ENCODE assay signal across 12 cellular contexts in the genomic region with DNA sequence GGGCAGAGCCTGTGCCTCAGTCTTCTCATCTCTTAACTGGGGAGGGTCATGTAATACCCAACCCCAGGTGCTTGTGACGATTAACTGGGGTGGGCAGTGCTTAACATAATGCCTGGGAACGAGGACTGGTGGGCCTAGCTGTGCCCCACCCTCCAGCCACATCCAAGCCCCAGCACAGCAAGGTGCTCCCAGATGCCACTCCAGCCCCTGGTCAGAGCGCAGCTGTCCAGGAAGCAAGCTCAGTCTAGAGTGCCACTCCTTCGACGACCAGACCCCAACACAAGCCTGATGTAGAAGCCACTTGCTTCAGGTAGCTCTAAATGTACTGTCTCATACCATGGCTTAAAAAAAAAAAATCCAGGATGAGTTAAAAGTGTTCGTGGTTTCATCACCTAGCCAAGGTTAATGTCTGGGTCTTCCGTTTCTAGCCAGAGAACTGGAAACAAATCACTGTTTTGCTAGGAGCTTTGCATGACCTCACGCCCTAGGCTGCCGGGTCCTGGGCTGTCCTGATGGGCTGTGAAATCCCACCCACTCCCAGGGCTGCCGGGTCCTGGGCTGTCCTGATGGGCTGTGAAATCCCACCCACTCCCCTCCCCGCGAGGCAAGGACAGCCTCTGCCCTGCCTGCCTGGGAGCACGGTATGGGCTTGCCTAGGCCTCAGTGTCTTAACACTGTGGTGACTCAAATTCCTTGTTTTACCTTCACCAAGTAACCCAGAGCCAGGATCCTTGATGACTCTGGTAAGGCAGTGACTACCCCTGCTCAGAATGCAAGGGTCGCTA. TPM values are rescaled to one million over a fixed set of nuclear protein-coding genes. Genes with fewer than 3 reads are reported as not detected.
DNase-seq lines count a peak whose midpoint lies in the region; FAIRE-seq and TF ChIP-seq lines count a peak whose summit lies in the region.
"Had no signal": no experiment of that assay in that cellular context is flagged by ENCODE, and none has a peak within 500 bp of the region (broad histone marks: within the 10 kb centered on the region; RNA-seq: fewer than 3 reads in every experiment).

No MANE protein-coding gene starts in this region.

- in situ Hi-C loops in mammary epithelial cell (cut with MboI; ENCODE audit: low sequenced_read_pairs in 2 of 2): no loop called here

- CTCF ChIA-PET in mammary epithelial cell (lab: Charles Lee; ENCODE audit: low non-redundant PET) (no interaction called here), MCF 10A (lab: Yijun Ruan, JAX) (interaction anchor here (0.8 kb wide), 1 partner anchor 21 kb away, joined by 4 read pairs; no protein-coding TSS in a partner anchor)

- H3K4me2 ChIP-seq in mammary epithelial cell (ENCODE audit: insufficient read depth, low read depth, low read length): no peak overlapping the region

- H3K27me3 Mint-ChIP-seq in MCF 10A (ENCODE audit: insufficient read depth, unreplicated experiment): no peaks in the 10 kb centered on the region

- BruUV-seq in mammary epithelial cell (replicated peaks; lab: Mats Ljungman, UMichigan) (no TSS peak), MCF 10A (replicated peaks; lab: Mats Ljungman, UMichigan) (no TSS peak)

- TF ChIP-seq CTCF in mammary epithelial cell (conservative IDR thresholded peaks at IDR 0.05 in 1 of 2, IDR thresholded peaks at IDR 0.05 in 1 of 2; ENCODE audit: extremely low read depth in 1 of 2, insufficient read depth in 1 of 2, low read depth in 1 of 2, low read length in 2 of 2) (no peak), MCF 10A (IDR thresholded peaks at IDR 0.05; ENCODE audit: unreplicated experiment) (no peak), adrenal gland (IDR thresholded peaks at IDR 0.05) (no peak)

- peak; percentile 50 for FAIRE-seq in urothelium cell line (lab: Jason Lieb, UNC)

- 40% methylated on average over 10 of the region's 14 CpGs for WGBS in mammary epithelial cell (ENCODE audit: low coverage, missing lambda C conversion rate)
- WGBS in adrenal gland, 4 donors: 32 to 39% (median 37%) methylated on average over 8 to 14 of the region's 14 CpGs

- peaks cover 3% of the 10 kb centered on the region for H3K4me1 ChIP-seq in mammary epithelial cell (ENCODE audit: insufficient read depth, low read length)
- H3K4me1 ChIP-seq in adrenal gland (replicated peaks in 1 of 2): peaks cover under 1 to 5% of the 10 kb centered on the region in 2 donors
- peaks cover 8% of the 10 kb centered on the region for H3K4me1 ChIP-seq in iPS-20b (ENCODE audit: insufficient read depth, low read length)

- H3K4me3 Mint-ChIP-seq in MCF 10A (ENCODE audit: unreplicated experiment): no peak overlapping the region

- peaks cover 3% of the 10 kb centered on the region for H3K36me3 ChIP-seq in mammary epithelial cell (ENCODE audit: insufficient read depth, low read length)
- peaks cover 0 to 28% of the 10 kb centered on the region in 2 donors for H3K36me3 ChIP-seq in adrenal gland (replicated peaks in 1 of 2)
- H3K36me3 ChIP-seq in iPS-20b (ENCODE audit: insufficient read depth, low read depth, low read length): peaks cover 26% of the 10 kb centered on the region

- dilution Hi-C loops in mammary epithelial cell (cut with HindIII; ENCODE audit: low sequenced_read_pairs): no loop called here

- H3K9me3 ChIP-seq in mammary epithelial cell (replicated peaks; ENCODE audit: insufficient read depth, low read length): no peaks in the 10 kb centered on the region
- H3K9me3 ChIP-seq in adrenal gland (replicated peaks in 1 of 3): no peaks in the 10 kb centered on the region
- H3K9me3 ChIP-seq in iPS-20b (ENCODE audit: insufficient read depth, low read depth, low read length): no peaks in the 10 kb centered on the region

- peaks cover 4% of the 10 kb centered on the region for H3K79me2 ChIP-seq in mammary epithelial cell (ENCODE audit: insufficient read depth, low read length)

- H3K9ac ChIP-seq in mammary epithelial cell (ENCODE audit: insufficient read depth, low read length) (no peak overlapping the region), iPS-20b (ENCODE audit: low read depth, low read length) (peak overlapping the region; percentile 49; the same call in 1 of the 2 replicates)

- no peak overlapping the region for H3K27ac ChIP-seq in mammary epithelial cell (ENCODE audit: insufficient read depth, low read depth, low read length)
- H3K27ac ChIP-seq in adrenal gland: peak overlapping the region in 3 of 5 donors; percentile 19 to 72 (median 43)
- no peak overlapping the region for H3K27ac ChIP-seq in iPS-20b (ENCODE audit: low read length)

- intact Hi-C loops in mammary epithelial cell (cut with micrococcal nuclease) (no loop called here), MCF 10A (cut with micrococcal nuclease) (no loop called here), adrenal gland (cut with DNase I) (no loop called here)

- no peak overlapping the region for H3K27ac Mint-ChIP-seq in MCF 10A (ENCODE audit: low read depth, unreplicated experiment)

- H3K9me3 Mint-ChIP-seq in MCF 10A (ENCODE audit: unreplicated experiment): no peaks in the 10 kb centered on the region

- peaks cover 23% of the 10 kb centered on the region for H3K36me3 Mint-ChIP-seq in MCF 10A (ENCODE audit: insufficient read depth, unreplicated experiment)

- H3K4me3 ChIP-seq in mammary epithelial cell (replicated peaks in 1 of 3; ENCODE audit: insufficient read depth in 1 of 3, low read depth in 2 of 3, low read length in 3 of 3) (no peak overlapping the region), adrenal gland (no peak overlapping the region), iPS-20b (ENCODE audit: low read length) (no peak overlapping the region)

- H4K20me1 ChIP-seq in mammary epithelial cell (ENCODE audit: insufficient read depth, low read length): no peaks in the 10 kb centered on the region

- peak in 1 of 2 donors; percentile 5 for TF ChIP-seq POLR2A in adrenal gland (IDR thresholded peaks at IDR 0.05)

- H3K27me3 ChIP-seq in mammary epithelial cell (ENCODE audit: insufficient read depth, low read length) (no peaks in the 10 kb centered on the region), adrenal gland (no peaks in the 10 kb centered on the region), iPS-20b (ENCODE audit: insufficient read depth, low read length) (no peaks in the 10 kb centered on the region)

- DNase-seq in mammary epithelial cell (peak; percentile 48), MCF 10A (ENCODE audit: unreplicated experiment) (no peak), adrenal gland (peak in 2 of 7 donors; percentile 56 to 57), urothelium cell line (ENCODE audit: low spot score) (no peak), NCI-H1048 (lab: John Stamatoyannopoulos, UW) (no peak), mucosa of gallbladder (ENCODE audit: low spot score) (no peak), cerebellar cortex (ENCODE audit: low spot score) (no peak)
- DNase-seq: activated CD4-positive, CD25-positive, alpha-beta regulatory T cell; C1 segment of cervical spinal cord; NCI-H1092; PC-3 had no signal

- POLR2A ChIA-PET in MCF 10A (lab: Yijun Ruan, JAX): interaction anchor here (0.7 kb wide), 2 partner anchors 19 to 1600 kb away, joined by 3 to 4 read pairs; a partner anchor contains a TSS

- H2AFZ ChIP-seq in mammary epithelial cell (ENCODE audit: low read depth, low read length): no peak overlapping the region

- no peaks in the 10 kb centered on the region for H3K4me1 Mint-ChIP-seq in MCF 10A (ENCODE audit: insufficient read depth, unreplicated experiment)

RNA-seq across cellular contexts. Expression of a gene that starts 7.7 kb away (rescaled TPM):
- total RNA-seq in mammary epithelial cell: 10 to 100 TPM; 11.9 to 56.3 TPM
- 7.7 TPM for polyA plus RNA-seq in mammary epithelial cell
- 27.9 TPM for polyA minus RNA-seq in mammary epithelial cell
- total RNA-seq in MCF 10A (2022): 12.1 and 14.1 TPM in 2 replicates
- 10 to 100 TPM; 18.3 to 46.6 (median 29.2) TPM for total RNA-seq in adrenal gland
- 10 to 100 TPM in 1 of 3 donors, 1 to 10 TPM in 2; 4.1 to 10.7 (median 9.5) TPM for polyA plus RNA-seq in adrenal gland
- total RNA-seq in mucosa of gallbladder: 22.8 TPM

RNA-seq across cellular contexts. Expression of a gene that starts 9.6 kb away (rescaled TPM):
- total RNA-seq in mammary epithelial cell (100 to 1,000 TPM; 301 to 439 TPM), MCF 10A (2022) (564 and 601 TPM in 2 replicates), adrenal gland (100 to 1,000 TPM; 172 to 331 (median 297) TPM), mucosa of gallbladder (290 TPM)
- polyA plus RNA-seq in mammary epithelial cell (412 TPM), adrenal gland (100 to 1,000 TPM; 276 to 652 (median 461) TPM)
- 417 TPM for polyA minus RNA-seq in mammary epithelial cell

RNA-seq across cellular contexts. Expression of a gene that starts 42.7 kb away (rescaled TPM):
- 10 to 100 TPM; 35.2 to 50.0 TPM for total RNA-seq in mammary epithelial cell
- 37.6 TPM for polyA plus RNA-seq in mammary epithelial cell
- polyA minus RNA-seq in mammary epithelial cell: 20.3 TPM
- total RNA-seq in MCF 10A (2022): 16.4 and 17.4 TPM in 2 replicates
- total RNA-seq in adrenal gland: 10 to 100 TPM; 21.8 to 65.1 (median 48.2) TPM
- 10 to 100 TPM in 1 of 3 donors, 1 to 10 TPM in 2; 4.1 to 27.8 (median 8.9) TPM for polyA plus RNA-seq in adrenal gland
- 19.6 TPM for total RNA-seq in mucosa of gallbladder

RNA-seq across cellular contexts. Expression of a gene that starts 46.7 kb away (rescaled TPM):
- total RNA-seq in mammary epithelial cell (10 to 100 TPM; 27.2 to 36.4 TPM), MCF 10A (2022) (32.5 and 35.3 TPM in 2 replicates), adrenal gland (10 to 100 TPM; 20.4 to 59.6 (median 32.8) TPM), mucosa of gallbladder (25.6 TPM)
- polyA plus RNA-seq in mammary epithelial cell (15.2 TPM), adrenal gland (10 to 100 TPM; 17.8 to 33.0 (median 19.2) TPM)
- polyA minus RNA-seq in mammary epithelial cell: 71.6 TPM

RNA-seq across cellular contexts. Expression of a gene that starts 47.0 kb away (rescaled TPM):
- 10 to 100 TPM; 15.2 to 21.5 TPM for total RNA-seq in mammary epithelial cell
- polyA plus RNA-seq in mammary epithelial cell: 9.7 TPM
- 31.2 TPM for polyA minus RNA-seq in mammary epithelial cell
- total RNA-seq in MCF 10A (2022): 10.9 and 16.8 TPM in 2 replicates
- total RNA-seq in adrenal gland: 10 to 100 TPM; 16.4 to 21.4 (median 18.5) TPM
- 10 to 100 TPM in 1 of 3 donors, 1 to 10 TPM in 2; 1.7 to 13.8 (median 4.6) TPM for polyA plus RNA-seq in adrenal gland
- total RNA-seq in mucosa of gallbladder: 19.4 TPM

Comparison
In these comparisons a context has a peak if more than half of its experiments do, and no peak if none do; other contexts are left out.
1. H3K27ac ChIP-seq: peak in adrenal gland (3 of 5); none in mammary epithelial cell (single experiment) and iPS-20b (single experiment).